ENCODE assay signal across 18 cellular contexts in genomic region chr3:172753125-172753524, GRCh38. TPM values are rescaled to one million over a fixed set of nuclear protein-coding genes. Genes with fewer than 3 reads are reported as not detected.
DNase-seq lines count a peak whose midpoint lies in the region; ATAC-seq, FAIRE-seq and TF ChIP-seq lines count a peak whose summit lies in the region.
"Had no signal": no experiment of that assay in that cellular context is flagged by ENCODE, and none has a peak within 500 bp of the region (broad histone marks: within the 10 kb centered on the region; RNA-seq: fewer than 3 reads in every experiment).

No MANE protein-coding gene starts in this region.

- H3K4me1 Mint-ChIP-seq in activated CD4-positive, alpha-beta T cell treated with anti-CD3 and anti-CD28 coated beads, Interleukin-2, amount 10 ng/mL, durations not matched to agents 7 days and 5 days = peaks cover 50% of the 10 kb centered on the region
- peaks cover 27% of the 10 kb centered on the region for H3K4me1 Mint-ChIP-seq in T-helper 17 cell
- H3K4me1 Mint-ChIP-seq in nephron = peaks cover 18% of the 10 kb centered on the region

- H3K36me3 Mint-ChIP-seq in activated CD4-positive, alpha-beta T cell treated with anti-CD3 and anti-CD28 coated beads, Interleukin-2, amount 10 ng/mL, durations not matched to agents 7 days and 5 days (ENCODE audit: low read depth) = peaks cover 52% of the 10 kb centered on the region
- H3K36me3 Mint-ChIP-seq in T-helper 17 cell (ENCODE audit: low read depth) (peaks cover 7% of the 10 kb centered on the region), nephron (ENCODE audit: low read depth) (peaks cover 31% of the 10 kb centered on the region)

- H3K9me3 Mint-ChIP-seq in activated CD4-positive, alpha-beta T cell treated with anti-CD3 and anti-CD28 coated beads, Interleukin-2, amount 10 ng/mL, durations not matched to agents 7 days and 5 days = no peaks in the 10 kb centered on the region
- no peaks in the 10 kb centered on the region for H3K9me3 Mint-ChIP-seq in nephron
- H3K9me3 Mint-ChIP-seq: activated B cell treated with CpG ODN at 0.5 μM for 24 hours; CD4-positive, alpha-beta T cell had no signal

- peak overlapping the region; percentile 95 for H3K4me3 Mint-ChIP-seq in activated CD4-positive, alpha-beta T cell treated with anti-CD3 and anti-CD28 coated beads, Interleukin-2, amount 10 ng/mL, durations not matched to agents 7 days and 5 days
- no peak overlapping the region for H3K4me3 Mint-ChIP-seq in T-helper 17 cell
- peak overlapping the region in 2 of 3 experiments; percentile 45 to 61 for H3K4me3 Mint-ChIP-seq in nephron
- H3K4me3 Mint-ChIP-seq: activated B cell treated with CpG ODN at 0.5 μM for 24 hours had no signal

- no peaks in the 10 kb centered on the region for H3K27me3 Mint-ChIP-seq in activated CD4-positive, alpha-beta T cell treated with anti-CD3 and anti-CD28 coated beads, Interleukin-2, amount 10 ng/mL, durations not matched to agents 7 days and 5 days
- no peaks in the 10 kb centered on the region for H3K27me3 Mint-ChIP-seq in T-helper 17 cell
- H3K27me3 Mint-ChIP-seq in nephron (ENCODE audit: low read depth) = no peaks in the 10 kb centered on the region
- H3K27me3 Mint-ChIP-seq: activated B cell treated with CpG ODN at 0.5 μM for 24 hours; CD4-positive, alpha-beta T cell had no signal

- H3K27me3 ChIP-seq in lower lobe of right lung (ENCODE audit: low read depth) (no peaks in the 10 kb centered on the region), psoas muscle (ENCODE audit: insufficient read depth in 3 of 3, low read length in 2 of 3) (no peaks in the 10 kb centered on the region)

- no peak overlapping the region for H3K4me3 ChIP-seq in lower lobe of right lung
- no peak overlapping the region for H3K4me3 ChIP-seq in psoas muscle

- H3K4me1 ChIP-seq in lower lobe of right lung (peaks cover 12% of the 10 kb centered on the region), psoas muscle (peaks cover 5% of the 10 kb centered on the region)

- H3K27ac ChIP-seq in lower lobe of right lung = no peak overlapping the region
- H3K27ac ChIP-seq in psoas muscle = no peak overlapping the region

- TF ChIP-seq CTCF in nephron (IDR thresholded peaks at IDR 0.05; ENCODE audit: unreplicated experiment in 3 of 3) (no peak), lower lobe of right lung (IDR thresholded peaks at IDR 0.05) (no peak), psoas muscle (IDR thresholded peaks at IDR 0.05) (no peak)

- POLR2A ChIA-PET in activated CD4-positive, alpha-beta T cell treated with anti-CD3 and anti-CD28 coated beads, Interleukin-2, amount 10 ng/mL, durations not matched to agents 7 days and 5 days (lab: Charles Lee) = no interaction called here

- 98 to 100% (median 100%) methylated on average over 1 of the region's 1 CpG for WGBS in psoas muscle, 3 donors

- ATAC-seq in T-helper 17 cell = no peak
- no peak for ATAC-seq in lower lobe of right lung
- ATAC-seq in psoas muscle = no peak
- ATAC-seq: left lobe of liver had no signal

- CTCF ChIA-PET in activated CD4-positive, alpha-beta T cell treated with anti-CD3 and anti-CD28 coated beads, Interleukin-2, amount 10 ng/mL, durations not matched to agents 7 days and 5 days (lab: Charles Lee) = interaction anchor here (1.1 to 1.6 kb wide), 2 partner anchors 11 to 13 kb away, joined by 3 to 6 read pairs; no protein-coding TSS in a partner anchor

- intact Hi-C loops in lower lobe of right lung (cut with DNase I) = no loop called here
- intact Hi-C loops in psoas muscle (cut with DNase I) = loop anchor here in 1 of 2 donors (10.0 kb wide), 1 partner anchor 78 kb away; no protein-coding TSS in a partner anchor

- no peak for DNase-seq in activated CD4-positive, alpha-beta T cell treated with anti-CD3 and anti-CD28 coated beads, Interleukin-2, amount 10 ng/mL, durations not matched to agents 7 days and 5 days
- DNase-seq in activated CD4-positive, alpha-beta T cell treated with anti-CD3 and anti-CD28 coated beads, Interleukin-2, amount 50 U/mL, for 4 hours = no peak
- DNase-seq in GM19239 (ENCODE audit: insufficient read length, low spot score) (no peak), T-helper 17 cell (no peak), lower lobe of right lung (no peak), psoas muscle (no peak)
- DNase-seq in stimulated activated CD4-positive, alpha-beta T cell treated with anti-CD3 and anti-CD28 coated beads, Interleukin-4, amount 100 ng/mL, for 1 hour = no peak
- DNase-seq: ACHN; activated B cell treated with CpG ODN at 0.5 μM for 24 hours; CD4-positive, alpha-beta T cell; DMS153; GF-D8; NCI-H1694; NCI-H774; SIG-M5; substantia nigra had no signal

- H3K9me3 ChIP-seq in T-helper 17 cell (ENCODE audit: control insufficient read depth, low read length, poor library complexity, severe bottlenecking) (no peaks in the 10 kb centered on the region), lower lobe of right lung (no peaks in the 10 kb centered on the region), psoas muscle (no peaks in the 10 kb centered on the region)

- peak; percentile 18 for FAIRE-seq in GM19239 (lab: Jason Lieb, UNC)

- H3K36me3 ChIP-seq in lower lobe of right lung (no peaks in the 10 kb centered on the region), psoas muscle (ENCODE audit: insufficient read depth in 1 of 2, low read depth in 1 of 2) (no peaks in the 10 kb centered on the region)

- H3K27ac Mint-ChIP-seq in activated CD4-positive, alpha-beta T cell treated with anti-CD3 and anti-CD28 coated beads, Interleukin-2, amount 10 ng/mL, durations not matched to agents 7 days and 5 days = peak overlapping the region; percentile 37
- H3K27ac Mint-ChIP-seq in T-helper 17 cell = peak overlapping the region; percentile 92
- H3K27ac Mint-ChIP-seq in nephron = no peak overlapping the region
- H3K27ac Mint-ChIP-seq: activated B cell treated with CpG ODN at 0.5 μM for 24 hours; CD4-positive, alpha-beta T cell had no signal

RNA-seq across cellular contexts. Expression of gene ECT2, which starts 2.6 kb away (rescaled TPM):
- total RNA-seq in activated CD4-positive, alpha-beta T cell treated with anti-CD3 and anti-CD28 coated beads, Interleukin-2, amount 10 ng/mL, durations not matched to agents 7 days and 5 days = 10 to 100 TPM; 56.0 to 60.2 TPM
- 1 to 10 TPM; 2.2 to 2.3 TPM for total RNA-seq in T-helper 17 cell
- total RNA-seq in lower lobe of right lung = 14.1 TPM
- 1 to 10 TPM; 2.0 to 4.5 (median 2.5) TPM for total RNA-seq in psoas muscle
- 1 to 10 TPM; 1.9 to 6.9 (median 2.2) TPM for polyA plus RNA-seq in psoas muscle

RNA-seq across cellular contexts. Expression of gene NCEH1, which starts 42.3 kb away (rescaled TPM):
- 1 to 10 TPM; 5.0 to 6.8 TPM for total RNA-seq in activated CD4-positive, alpha-beta T cell treated with anti-CD3 and anti-CD28 coated beads, Interleukin-2, amount 10 ng/mL, durations not matched to agents 7 days and 5 days
- total RNA-seq in T-helper 17 cell (1 to 10 TPM; 1.0 to 2.4 TPM), lower lobe of right lung (97.7 TPM), psoas muscle (10 to 100 TPM in 1 of 4 donors, 1 to 10 TPM in 3; 4.0 to 12.0 (median 7.3) TPM)
- polyA plus RNA-seq in psoas muscle = 1 to 10 TPM; 2.6 to 5.1 (median 3.6) TPM

Comparison
In these comparisons a context has a peak if more than half of its experiments do, and no peak if none do; other contexts are left out.
1. H3K27ac Mint-ChIP-seq: peak in activated CD4-positive, alpha-beta T cell treated with anti-CD3 and anti-CD28 coated beads, Interleukin-2, amount 10 ng/mL, durations not matched to agents 7 days and 5 days (single experiment) and T-helper 17 cell (single experiment); none in nephron (0 of 3).